Comparison of ENCODE assay signal across 8 cellular contexts in the genomic region with DNA sequence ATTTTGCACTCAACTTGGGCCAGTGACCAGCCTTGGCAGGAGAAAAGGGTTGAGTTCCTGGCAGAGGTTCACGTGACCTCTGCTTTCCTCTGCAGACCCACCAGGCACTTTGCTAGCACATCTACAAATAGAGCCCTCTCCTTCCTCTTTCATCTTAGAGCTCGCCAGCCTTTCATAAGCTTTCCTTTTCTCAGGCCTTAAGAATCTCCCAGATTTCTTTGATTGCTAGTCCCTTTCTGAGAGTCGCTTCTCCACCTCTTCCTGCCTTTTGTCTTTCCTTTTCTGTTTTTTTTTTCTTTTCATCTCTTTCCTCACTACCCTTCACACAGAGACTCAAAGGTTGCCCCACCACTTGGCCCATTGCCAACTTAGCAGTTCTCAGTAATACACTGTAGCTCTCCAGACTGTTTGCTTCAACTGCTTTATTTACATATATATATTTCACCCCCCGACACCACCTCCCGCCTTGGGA.
A peak's percentile ranks its signal among the peaks of the same experiment; 100 is the strongest.
DNase-seq lines count a peak whose midpoint lies in the region; ATAC-seq lines count a peak whose summit lies in the region.

No MANE protein-coding gene starts in this region.

- ATAC-seq in left cardiac atrium = peak; percentile 80 to 85
- no peak for ATAC-seq in GM19397 (IDR thresholded peaks at IDR 0.05; ENCODE audit: unreplicated experiment)
- no peak for ATAC-seq in HG03039 (IDR thresholded peaks at IDR 0.05; ENCODE audit: unreplicated experiment)

- DNase-seq in NCI-H2196 (lab: John Stamatoyannopoulos, UW; ENCODE audit: unreplicated experiment) (peak; percentile 27), NCI-H2196 treated with DMSO at 0.1 percent for 48 hours (lab: John Stamatoyannopoulos, UW; ENCODE audit: unreplicated experiment) (no peak), OCI-M1 (lab: John Stamatoyannopoulos, UW) (peak; percentile 43), left cardiac atrium (peak; percentile 49), smooth muscle cell of the brain vasculature (ENCODE audit: low read depth, low spot score) (peak; percentile 65), islet precursor cell (no peak)

- intact Hi-C loops in left cardiac atrium (cut with DNase I) = no loop called here

Comparison
In these comparisons a context has a peak if more than half of its experiments do, and no peak if none do; other contexts are left out.
1. DNase-seq: peak in NCI-H2196 (single experiment), OCI-M1 (single experiment), left cardiac atrium (single experiment) and smooth muscle cell of the brain vasculature (single experiment); none in NCI-H2196 treated with DMSO at 0.1 percent for 48 hours (single experiment) and islet precursor cell (single experiment).
2. ATAC-seq: peak in left cardiac atrium (2 of 2); none in GM19397 (single experiment) and HG03039 (single experiment).